ENCODE assay signal across 24 cellular contexts in the genomic region with DNA sequence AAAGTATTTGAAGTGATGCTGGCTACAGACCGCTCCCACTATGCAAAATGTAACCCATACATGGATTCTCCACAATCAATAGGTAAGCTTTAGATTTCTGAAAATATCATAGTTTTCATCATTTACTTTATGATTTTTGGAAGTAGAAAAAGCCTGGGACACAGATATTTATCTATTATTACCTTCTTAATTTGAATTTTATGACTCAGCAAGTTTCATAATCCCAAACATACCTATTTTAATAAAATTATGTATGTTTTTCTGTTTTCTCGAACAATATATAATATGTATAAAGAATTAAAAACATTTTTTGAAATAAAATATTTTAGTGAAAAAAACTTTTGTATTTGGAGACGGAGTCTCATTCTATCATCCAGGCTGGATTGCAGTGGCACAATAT.
"Had no signal": no experiment of that assay in that cellular context is flagged by ENCODE, and none has a peak within 500 bp of the region (broad histone marks: within the 10 kb centered on the region; RNA-seq: fewer than 3 reads in every experiment).

No MANE protein-coding gene starts in this region.

- H3K4me3 ChIP-seq: MG63 had no signal

- FAIRE-seq: HepG2 had no signal

- DNase-seq: Karpas-422, KBM-7, MG63, NCI-H1092, NCI-H1105 treated with DMSO at 0.1 percent for 48 hours, NCI-H1417 treated with DMSO at 0.1 percent for 48 hours, NCI-H187, NCI-H2029, NCI-H2081 treated with DMSO at 0.1 percent for 48 hours, NCI-H2171, NCI-H226, NCI-H446, NCI-H510A, NCI-H524 treated with DMSO at 0.1 percent for 48 hours, NCI-H69, NCI-H774, PC-3, SHP77, T-helper 1 cell had no signal

- H3K27ac Mint-ChIP-seq: IgD-negative memory B cell had no signal

- ATAC-seq: HepG2, Panc1, PC-3, SK-N-SH treated with all-trans-retinoic acid at 6 μM for 48 hours had no signal

- H3K27me3 Mint-ChIP-seq: IgD-negative memory B cell had no signal

- H3K27ac ChIP-seq: RWPE1 had no signal

- H3K27me3 ChIP-seq: MG63 had no signal

- H3K4me3 Mint-ChIP-seq: IgD-negative memory B cell had no signal
